ENCODE assay signal across 10 cellular contexts in genomic region chr7:7569615-7570014, GRCh38. TPM values are rescaled to one million over a fixed set of nuclear protein-coding genes. Genes with fewer than 3 reads are reported as not detected.
DNase-seq lines count a peak whose midpoint lies in the region; ATAC-seq, FAIRE-seq and TF ChIP-seq lines count a peak whose summit lies in the region.
"Had no signal": no experiment of that assay in that cellular context is flagged by ENCODE, and none has a peak within 500 bp of the region (broad histone marks: within the 10 kb centered on the region; RNA-seq: fewer than 3 reads in every experiment).

No MANE protein-coding gene starts in this region.

- no peaks in the 10 kb centered on the region for H3K9me3 Mint-ChIP-seq in memory B cell

- H3K27me3 ChIP-seq in GM06990 (replicated peaks; ENCODE audit: control insufficient read depth, insufficient read depth, low read length) (no peaks in the 10 kb centered on the region), PC-3 (ENCODE audit: low read length) (no peaks in the 10 kb centered on the region), small intestine (ENCODE audit: control insufficient read depth in 2 of 2, insufficient read depth in 2 of 2, low read length in 2 of 2) (no peaks in the 10 kb centered on the region)

- WGBS in small intestine, 3 donors = 77 to 84% (median 78%) methylated on average over 3 of the region's 3 CpGs

- BruUV-seq in PC-3 (replicated peaks; lab: Mats Ljungman, UMichigan) = no TSS peak

- ATAC-seq in GM21390 (IDR thresholded peaks at IDR 0.05; ENCODE audit: unreplicated experiment) (peak; percentile 13), PC-3 (no peak), memory B cell (ENCODE audit: low read depth) (peak; percentile 26)

- H3K4me3 Mint-ChIP-seq in memory B cell = peak overlapping the region; percentile 84

- H3K9me3 ChIP-seq in PC-3 (ENCODE audit: low read length) = no peaks in the 10 kb centered on the region
- no peaks in the 10 kb centered on the region for H3K9me3 ChIP-seq in small intestine (ENCODE audit: control insufficient read depth, low read depth)

- peaks cover 38% of the 10 kb centered on the region for H3K4me1 ChIP-seq in PC-3 (ENCODE audit: insufficient read depth, low read length)
- H3K4me1 ChIP-seq in small intestine (ENCODE audit: control insufficient read depth in 2 of 2, insufficient read depth in 1 of 2, low read depth in 1 of 2, low read length in 1 of 2) = peaks cover 3 to 12% of the 10 kb centered on the region in 2 donors

- CTCF ChIA-PET in PC-3 (lab: Charles Lee) = no interaction called here

- H3K4me1 Mint-ChIP-seq in memory B cell = peaks cover 32% of the 10 kb centered on the region

- H3F3A ChIP-seq in PC-3 (ENCODE audit: low read length, unreplicated experiment) = peaks cover 3% of the 10 kb centered on the region

- H3K9ac ChIP-seq in PC-3 (ENCODE audit: low read length) = no peak overlapping the region

- POLR2A ChIA-PET in PC-3 (lab: Charles Lee; ENCODE audit: unreplicated experiment) = no interaction called here

- no peaks in the 10 kb centered on the region for H4K20me1 ChIP-seq in PC-3 (ENCODE audit: low read length)

- no peak for TF ChIP-seq CTCF in GM06990 (IDR thresholded peaks at IDR 0.05; ENCODE audit: insufficient read depth, low read length, poor library complexity, severe bottlenecking)
- TF ChIP-seq CTCF in PC-3 (conservative IDR thresholded peaks at IDR 0.05; ENCODE audit: low read depth, low read length) = no peak

- H3K4me2 ChIP-seq in PC-3 (ENCODE audit: low read length) = peak overlapping the region; percentile 97; the same call in 1 of the 2 replicates

- peaks cover 8% of the 10 kb centered on the region for H3K36me3 Mint-ChIP-seq in memory B cell

- H3K79me2 ChIP-seq in PC-3 (ENCODE audit: low read length) = peaks cover 69% of the 10 kb centered on the region

- no peaks in the 10 kb centered on the region for H3K9me2 ChIP-seq in PC-3 (replicated peaks; ENCODE audit: low read length)

- no peak for FAIRE-seq in RCC 7860 (lab: Jason Lieb, UNC)
- FAIRE-seq in small intestine (lab: Jason Lieb, UNC) = no peak

- no peak overlapping the region for H3K27ac ChIP-seq in PC-3 (ENCODE audit: low read length)
- peak overlapping the region in 1 of 2 donors; percentile 17 for H3K27ac ChIP-seq in small intestine (ENCODE audit: low read depth in 1 of 2, low read length in 1 of 2)
- H3K27ac ChIP-seq: WERI-Rb-1 had no signal

- no peak overlapping the region for H2AFZ ChIP-seq in PC-3 (ENCODE audit: low read length)

- intact Hi-C loops in PC-3 (cut with micrococcal nuclease) = no loop called here

- H3K36me3 ChIP-seq in GM06990 (ENCODE audit: control insufficient read depth, insufficient read depth, low read length) (peaks cover 6% of the 10 kb centered on the region), PC-3 (ENCODE audit: low read depth, low read length) (0 out of 2 replicates have a peak, but pooled peaks cover 6% of the 10 kb centered on the region), small intestine (ENCODE audit: control insufficient read depth in 2 of 2, insufficient read depth in 2 of 2, low read length in 2 of 2) (no peaks in the 10 kb centered on the region)

- no peak overlapping the region for H3K27ac Mint-ChIP-seq in memory B cell

- DNase-seq in GM06990 (ENCODE audit: extremely low read depth, insufficient read length) = no peak
- DNase-seq in PC-3 = no peak
- no peak for DNase-seq in memory B cell (ENCODE audit: low spot score in 2 of 2)
- DNase-seq in NCI-H2227 treated with DMSO at 0.1 percent for 48 hours (lab: John Stamatoyannopoulos, UW) = no peak
- DNase-seq in RCC 7860 (ENCODE audit: low spot score) = no peak
- no peak for DNase-seq in small intestine
- no peak for DNase-seq in stimulated activated CD4-positive, alpha-beta T cell treated with anti-CD3 and anti-CD28 coated beads, Interleukin-12 subunit alpha, Interleukin-12 subunit beta, amount 100 ng/mL, for 4 hours
- DNase-seq: NCI-H2171, WERI-Rb-1 had no signal

- H3K4me3 ChIP-seq in GM06990 (replicated peaks; ENCODE audit: low read depth, low read length) = peak overlapping the region; percentile 89
- peak overlapping the region; percentile 86; the same call in 1 of the 2 replicates for H3K4me3 ChIP-seq in PC-3 (ENCODE audit: low read length)
- H3K4me3 ChIP-seq in small intestine (ENCODE audit: low read depth in 1 of 2, low read length in 2 of 2) = no peak overlapping the region

- H3K27me3 Mint-ChIP-seq in memory B cell = no peaks in the 10 kb centered on the region

RNA-seq across cellular contexts. Expression of gene MIOS, which starts 2.9 kb away (rescaled TPM):
- 18.6 and 26.6 TPM in 2 replicates for total RNA-seq in PC-3 (2014; rRNA removed)
- 10 to 100 TPM; 10.5 to 12.7 (median 11.9) TPM for polyA plus RNA-seq in small intestine

RNA-seq across cellular contexts. Expression of gene COL28A1, which starts 33.9 kb away (rescaled TPM):
- total RNA-seq in PC-3 (2014; rRNA removed) = 0.26 TPM in 1 of 2 replicates, not detected in the other
- 1 to 10 TPM; 1.1 to 3.1 (median 1.4) TPM for polyA plus RNA-seq in small intestine

Comparison
In these comparisons a context has a peak if more than half of its experiments do, and no peak if none do; other contexts are left out.
1. H3K4me3 ChIP-seq: peak in GM06990 (single experiment) and PC-3 (single experiment); none in small intestine (0 of 2).